22 cellular contexts compared by ENCODE assay signal in genomic region chr1:15308621-15309027, GRCh38.
DNase-seq lines count a peak whose midpoint lies in the region; FAIRE-seq lines count a peak whose summit lies in the region.
"Had no signal": no experiment of that assay in that cellular context is flagged by ENCODE, and none has a peak within 500 bp of the region (broad histone marks: within the 10 kb centered on the region; RNA-seq: fewer than 3 reads in every experiment).

No MANE protein-coding gene starts in this region.

- no peak overlapping the region for H4K8ac ChIP-seq in mesenchymal stem cell (ENCODE audit: low read length)

- no peak for FAIRE-seq in small intestine (lab: Jason Lieb, UNC)
- FAIRE-seq: A549, GM12878 had no signal

- H3K27ac ChIP-seq in duodenal mucosa (ENCODE audit: low read depth, low read length) (peak overlapping the region; percentile 60), mesenchymal stem cell (ENCODE audit: low read length, poor library complexity, severe bottlenecking) (no peak overlapping the region), small intestine (ENCODE audit: low read depth in 1 of 2, low read length in 1 of 2) (peak overlapping the region; percentile 91 to 98)
- H3K27ac ChIP-seq: GM23248 had no signal

- H3K4me1 ChIP-seq in duodenal mucosa (ENCODE audit: control insufficient read depth in 1 of 2, insufficient read depth in 2 of 2, low read length in 2 of 2) (peaks cover 28 to 50% of the 10 kb centered on the region in 2 donors), mesenchymal stem cell (ENCODE audit: control insufficient read depth, insufficient read depth, low read depth, low read length) (peaks cover 6% of the 10 kb centered on the region), small intestine (ENCODE audit: control insufficient read depth in 2 of 2, insufficient read depth in 1 of 2, low read depth in 1 of 2, low read length in 1 of 2) (peaks cover 4 to 13% of the 10 kb centered on the region in 2 donors)
- H3K4me1 ChIP-seq: BE2C, HAP-1 had no signal

- H2BK15ac ChIP-seq in mesenchymal stem cell (ENCODE audit: low read depth, poor library complexity, severe bottlenecking): peak overlapping the region; percentile 18

- no peak overlapping the region for H3K18ac ChIP-seq in mesenchymal stem cell (ENCODE audit: low read depth in 1 of 2, low read length in 2 of 2)

- H3K23ac ChIP-seq in mesenchymal stem cell (ENCODE audit: low read length in 2 of 2): no peak overlapping the region

- no peak overlapping the region for H2BK5ac ChIP-seq in mesenchymal stem cell (ENCODE audit: low read depth, low read length, poor library complexity, severe bottlenecking)

- no peaks in the 10 kb centered on the region for H3K79me1 ChIP-seq in mesenchymal stem cell (replicated peaks; ENCODE audit: low read length, poor library complexity, severe bottlenecking)

- H3K4ac ChIP-seq in mesenchymal stem cell (ENCODE audit: low read depth in 1 of 2, low read length in 2 of 2): no peak overlapping the region

- H3K9ac ChIP-seq in duodenal mucosa (ENCODE audit: low read depth in 1 of 2, low read length in 2 of 2) (peak overlapping the region in 1 of 2 donors; percentile 7), mesenchymal stem cell (ENCODE audit: low read length) (no peak overlapping the region)
- H3K9ac ChIP-seq: GM23248 had no signal

- H2BK120ac ChIP-seq in mesenchymal stem cell (ENCODE audit: low read depth, low read length): no peak overlapping the region

- no peak overlapping the region for H2AFZ ChIP-seq in mesenchymal stem cell (ENCODE audit: low read depth, low read length)
- H2AFZ ChIP-seq: GM23248 had no signal

- H3K9me3 ChIP-seq in duodenal mucosa (ENCODE audit: control insufficient read depth in 1 of 2, low read length in 2 of 2) (no peaks in the 10 kb centered on the region), mesenchymal stem cell (ENCODE audit: control insufficient read depth, low read length) (peaks cover 18% of the 10 kb centered on the region), small intestine (ENCODE audit: control insufficient read depth, low read depth) (peaks cover 2% of the 10 kb centered on the region)
- H3K9me3 ChIP-seq: A549, BE2C, HAP-1 had no signal

- H4K91ac ChIP-seq in mesenchymal stem cell (ENCODE audit: low read length): no peak overlapping the region

- no peaks in the 10 kb centered on the region for H3K36me3 ChIP-seq in duodenal mucosa (ENCODE audit: control insufficient read depth in 1 of 2, insufficient read depth in 2 of 2, low read length in 2 of 2)
- H3K36me3 ChIP-seq in mesenchymal stem cell (ENCODE audit: control insufficient read depth in 1 of 2, insufficient read depth in 2 of 2, low read depth in 1 of 2, low read length in 2 of 2): no peaks in the 10 kb centered on the region
- no peaks in the 10 kb centered on the region for H3K36me3 ChIP-seq in small intestine (ENCODE audit: control insufficient read depth in 2 of 2, insufficient read depth in 2 of 2, low read length in 2 of 2)
- H3K36me3 ChIP-seq: BE2C, HAP-1 had no signal

- no peak overlapping the region for H2BK12ac ChIP-seq in mesenchymal stem cell (ENCODE audit: low read length in 2 of 2)

- H3K27me3 ChIP-seq in duodenal mucosa (ENCODE audit: control insufficient read depth in 1 of 2, insufficient read depth in 2 of 2, low read length in 2 of 2): no peaks in the 10 kb centered on the region
- no peaks in the 10 kb centered on the region for H3K27me3 ChIP-seq in mesenchymal stem cell (ENCODE audit: control insufficient read depth in 1 of 2, insufficient read depth in 1 of 2, low read length in 2 of 2)
- H3K27me3 ChIP-seq in small intestine (ENCODE audit: control insufficient read depth in 2 of 2, insufficient read depth in 2 of 2, low read length in 2 of 2): no peaks in the 10 kb centered on the region
- H3K27me3 ChIP-seq: BE2C had no signal

- WGBS in mesenchymal stem cell: 89% methylated on average over 6 of the region's 6 CpGs
- WGBS in small intestine, 3 donors: 15 to 53% (median 22%) methylated on average over 6 of the region's 6 CpGs

- H3K4me3 ChIP-seq in duodenal mucosa (ENCODE audit: low read depth in 1 of 2, low read length in 2 of 2) (peak overlapping the region; percentile 9 to 12), mesenchymal stem cell (ENCODE audit: insufficient read depth in 1 of 2, low read depth in 1 of 2, low read length in 2 of 2) (peak overlapping the region in 1 of 2 experiments; percentile 22), small intestine (ENCODE audit: low read depth in 1 of 2, low read length in 2 of 2) (no peak overlapping the region)
- H3K4me3 ChIP-seq: A549, GM12878, GM23248, HAP-1 had no signal

- no peak overlapping the region for H2AK5ac ChIP-seq in mesenchymal stem cell (ENCODE audit: low read length, severe bottlenecking)

- no peak overlapping the region for H3K4me2 ChIP-seq in mesenchymal stem cell (ENCODE audit: low read length, poor library complexity, severe bottlenecking)
- H3K4me2 ChIP-seq: A549 had no signal

- H3K14ac ChIP-seq in mesenchymal stem cell (ENCODE audit: low read length in 2 of 2): no peak overlapping the region

- DNase-seq in LoVo (ENCODE audit: low spot score) (peak; percentile 17), mesenchymal stem cell (no peak), small intestine (peak; percentile 72), NOMO-1 treated with DMSO at 0.1 percent for 48 hours (lab: John Stamatoyannopoulos, UW; ENCODE audit: unreplicated experiment) (no peak), anterior cingulate cortex (lab: John Stamatoyannopoulos, UW) (no peak)
- no peak for DNase-seq in NK-92 treated with Interleukin-12 subunit alpha and Interleukin-12 subunit beta, amount 100 ng/mL, for 24 hours (lab: John Stamatoyannopoulos, UW)
- DNase-seq in stimulated activated CD4-positive, alpha-beta T cell treated with anti-CD3 and anti-CD28 coated beads, Interleukin-12 subunit alpha, Interleukin-12 subunit beta, amount 100 ng/mL, for 4 hours: no peak
- DNase-seq: BE2C, DND-41, GM23248, KBM-7, NCI-H1105, NCI-H146, NCI-H2029, NCI-H2227 treated with DMSO at 0.1 percent for 48 hours, NCI-H510A treated with DMSO at 0.1 percent for 48 hours, NCI-H748 treated with DMSO at 0.1 percent for 48 hours, OCI-M1 had no signal

Comparison
In these comparisons a context has a peak if more than half of its experiments do, and no peak if none do; other contexts are left out.
1. DNase-seq: peak in LoVo (single experiment) and small intestine (single experiment); none in mesenchymal stem cell (single experiment), NK-92 treated with Interleukin-12 subunit alpha and Interleukin-12 subunit beta, amount 100 ng/mL, for 24 hours (single experiment), stimulated activated CD4-positive, alpha-beta T cell treated with anti-CD3 and anti-CD28 coated beads, Interleukin-12 subunit alpha, Interleukin-12 subunit beta, amount 100 ng/mL, for 4 hours (single experiment), NOMO-1 treated with DMSO at 0.1 percent for 48 hours (single experiment) and anterior cingulate cortex (0 of 58).
2. H3K4me3 ChIP-seq: peak in duodenal mucosa (2 of 2); none in small intestine (0 of 2).